In genomic region chr1:153942766-153943549, GRCh38 we compare ENCODE assay signal across 13 cellular contexts. TPM values are rescaled to one million over a fixed set of nuclear protein-coding genes. Genes with fewer than 3 reads are reported as not detected.
DNase-seq lines count a peak whose midpoint lies in the region; ATAC-seq and TF ChIP-seq lines count a peak whose summit lies in the region.
"Had no signal": no experiment of that assay in that cellular context is flagged by ENCODE, and none has a peak within 500 bp of the region (broad histone marks: within the 10 kb centered on the region; RNA-seq: fewer than 3 reads in every experiment).

No MANE protein-coding gene starts in this region.

- intact Hi-C loops in CD4-positive, alpha-beta T cell (cut with DNase I, micrococcal nuclease), result no loop called here
- intact Hi-C loops in naive thymus-derived CD4-positive, alpha-beta T cell (cut with micrococcal nuclease), result no loop called here
- intact Hi-C loops in head of caudate nucleus (cut with DNase I), result no loop called here

- POLR2A ChIA-PET in CD4-positive, alpha-beta T cell (lab: Charles Lee), result interaction anchor here (1.2 to 5.0 kb wide), 6 partner anchors 9 to 34 kb away, joined by 4 to 143 read pairs (median 60); partner anchors contain the start of genes CREB3L4, CRTC2, GATAD2B and JTB
- POLR2A ChIA-PET in naive thymus-derived CD4-positive, alpha-beta T cell (lab: Charles Lee), result interaction anchor here (0.6 to 7.3 kb wide), 9 partner anchors 10 to 51 kb away, joined by 3 to 159 read pairs (median 6); partner anchors contain the start of genes CREB3L4, CRTC2, GATAD2B and RPS27

- H3K4me3 ChIP-seq in naive thymus-derived CD4-positive, alpha-beta T cell (ENCODE audit: low read length), result no peak overlapping the region
- H3K4me3 ChIP-seq: right atrium auricular region had no signal

- no peaks in the 10 kb centered on the region for H3K27me3 Mint-ChIP-seq in CD4-positive, alpha-beta T cell
- H3K27me3 Mint-ChIP-seq in activated naive CD8-positive, alpha-beta T cell, result no peaks in the 10 kb centered on the region
- H3K27me3 Mint-ChIP-seq in naive thymus-derived CD4-positive, alpha-beta T cell, result no peaks in the 10 kb centered on the region

- no peak for DNase-seq in CD4-positive, alpha-beta T cell
- no peak for DNase-seq in naive thymus-derived CD4-positive, alpha-beta T cell
- no peak for DNase-seq in head of caudate nucleus
- DNase-seq in erythroblast (lab: John Stamatoyannopoulos, UW), result no peak
- DNase-seq in HuH-7 (ENCODE audit: low spot score), result no peak
- DNase-seq: DMS79, HCEC 1CT, NCI-H1436 treated with DMSO at 0.1 percent for 48 hours, RPMI8226 had no signal

- H3K27ac ChIP-seq in 22Rv1, result peak overlapping the region; percentile 7; the same call in 1 of the 2 replicates
- peak overlapping the region; percentile 15 for H3K27ac ChIP-seq in CD4-positive, alpha-beta T cell (ENCODE audit: low read depth, low read length)
- H3K27ac ChIP-seq in naive thymus-derived CD4-positive, alpha-beta T cell (ENCODE audit: low read depth, low read length), result peak overlapping the region; percentile 42

- peak overlapping the region; percentile 54 for H3K4me3 Mint-ChIP-seq in CD4-positive, alpha-beta T cell
- peak overlapping the region; percentile 49 for H3K4me3 Mint-ChIP-seq in activated naive CD8-positive, alpha-beta T cell
- peak overlapping the region in 8 of 10 donors; percentile 14 to 93 (median 25) for H3K4me3 Mint-ChIP-seq in naive thymus-derived CD4-positive, alpha-beta T cell

- no peaks in the 10 kb centered on the region for H3K9me3 ChIP-seq in CD4-positive, alpha-beta T cell (ENCODE audit: control insufficient read depth, low read length)
- no peaks in the 10 kb centered on the region for H3K9me3 ChIP-seq in naive thymus-derived CD4-positive, alpha-beta T cell (ENCODE audit: control insufficient read depth in 2 of 3, low read length in 3 of 3)
- H3K9me3 ChIP-seq: right atrium auricular region had no signal

- CTCF ChIA-PET in CD4-positive, alpha-beta T cell (lab: Charles Lee), result interaction anchor here (0.6 to 1.1 kb wide), 2 partner anchors 43 to 1799 kb away, joined by 3 to 4 read pairs; partner anchors contain the start of gene RAB13
- CTCF ChIA-PET in naive thymus-derived CD4-positive, alpha-beta T cell (lab: Charles Lee), result interaction anchor here (2.4 kb wide), 1 partner anchor 44 kb away, joined by 13 read pairs; the partner anchor contains the start of gene RAB13

- H3K4me1 Mint-ChIP-seq in CD4-positive, alpha-beta T cell (ENCODE audit: low read depth), result peaks cover 41% of the 10 kb centered on the region
- peaks cover 30% of the 10 kb centered on the region for H3K4me1 Mint-ChIP-seq in activated naive CD8-positive, alpha-beta T cell (ENCODE audit: low read depth)
- H3K4me1 Mint-ChIP-seq in naive thymus-derived CD4-positive, alpha-beta T cell, result peaks cover 20 to 52% (median 41%) of the 10 kb centered on the region in 7 donors

- peaks cover 83% of the 10 kb centered on the region for H3K36me3 Mint-ChIP-seq in CD4-positive, alpha-beta T cell (ENCODE audit: low read depth)
- no peaks in the 10 kb centered on the region for H3K36me3 Mint-ChIP-seq in activated naive CD8-positive, alpha-beta T cell
- H3K36me3 Mint-ChIP-seq in naive thymus-derived CD4-positive, alpha-beta T cell, result peaks cover 8 to 37% (median 10%) of the 10 kb centered on the region in 5 donors

- H3K36me3 ChIP-seq in naive thymus-derived CD4-positive, alpha-beta T cell (ENCODE audit: control insufficient read depth in 2 of 3, insufficient read depth in 3 of 3, low read length in 3 of 3), result peaks cover 7 to 63% (median 9%) of the 10 kb centered on the region in 3 experiments

- TF ChIP-seq POLR2A in erythroblast (IDR thresholded peaks at IDR 0.05; ENCODE audit: low read length), result no peak

- H3K4me1 ChIP-seq in naive thymus-derived CD4-positive, alpha-beta T cell (ENCODE audit: control insufficient read depth in 2 of 2, insufficient read depth in 2 of 2, low read length in 2 of 2), result peaks cover 23 to 25% of the 10 kb centered on the region in 2 donors

- ATAC-seq in CD4-positive, alpha-beta T cell (ENCODE audit: poor library complexity), result no peak
- ATAC-seq in naive thymus-derived CD4-positive, alpha-beta T cell, result no peak
- no peak for ATAC-seq in GM19452 (IDR thresholded peaks at IDR 0.05; ENCODE audit: unreplicated experiment)

- peak overlapping the region; percentile 86 for H3K27ac Mint-ChIP-seq in CD4-positive, alpha-beta T cell
- H3K27ac Mint-ChIP-seq in activated naive CD8-positive, alpha-beta T cell, result peak overlapping the region; percentile 22
- H3K27ac Mint-ChIP-seq in naive thymus-derived CD4-positive, alpha-beta T cell, result peak overlapping the region in 8 of 9 donors; percentile 43 to 97 (median 77)

- no peaks in the 10 kb centered on the region for H3K9me3 Mint-ChIP-seq in CD4-positive, alpha-beta T cell
- no peaks in the 10 kb centered on the region for H3K9me3 Mint-ChIP-seq in activated naive CD8-positive, alpha-beta T cell (ENCODE audit: low read depth)
- H3K9me3 Mint-ChIP-seq in naive thymus-derived CD4-positive, alpha-beta T cell, result peaks cover 0 to 6% (median 0%) of the 10 kb centered on the region in 11 donors

- TF ChIP-seq CTCF in 22Rv1 (IDR thresholded peaks at IDR 0.05), result no peak
- TF ChIP-seq CTCF in CD4-positive, alpha-beta T cell (IDR thresholded peaks at IDR 0.05), result no peak

- H3K27me3 ChIP-seq in CD4-positive, alpha-beta T cell (ENCODE audit: control insufficient read depth, insufficient read depth, low read length), result no peaks in the 10 kb centered on the region
- no peaks in the 10 kb centered on the region for H3K27me3 ChIP-seq in naive thymus-derived CD4-positive, alpha-beta T cell (ENCODE audit: control insufficient read depth in 2 of 2, insufficient read depth in 2 of 2, low read length in 2 of 2)
- H3K27me3 ChIP-seq: right atrium auricular region had no signal

RNA-seq across cellular contexts. Expression of gene DENND4B, which starts 3.6 kb away (rescaled TPM):
- 10 to 100 TPM; 87.0 to 98.7 TPM for total RNA-seq in CD4-positive, alpha-beta T cell
- 100 to 1,000 TPM; 148 to 223 (median 197) TPM for total RNA-seq in naive thymus-derived CD4-positive, alpha-beta T cell
- polyA plus RNA-seq in naive thymus-derived CD4-positive, alpha-beta T cell, result 10 to 100 TPM; 12.5 to 27.0 TPM

RNA-seq across cellular contexts. Expression of gene CRTC2, which starts 15.5 kb away (rescaled TPM):
- 100 to 1,000 TPM; 147 to 152 TPM for total RNA-seq in CD4-positive, alpha-beta T cell
- total RNA-seq in naive thymus-derived CD4-positive, alpha-beta T cell, result 100 to 1,000 TPM in 4 of 5 experiments, 10 to 100 TPM in 1; 86.1 to 157 (median 119) TPM
- polyA plus RNA-seq in naive thymus-derived CD4-positive, alpha-beta T cell, result 10 to 100 TPM; 25.2 to 44.8 TPM

RNA-seq across cellular contexts. Expression of gene GATAD2B, which starts 20.2 kb away (rescaled TPM):
- 10 to 100 TPM; 51.6 to 52.3 TPM for total RNA-seq in CD4-positive, alpha-beta T cell
- total RNA-seq in naive thymus-derived CD4-positive, alpha-beta T cell, result 100 to 1,000 TPM in 1 of 5 experiments, 10 to 100 TPM in 4; 67.3 to 102 (median 75.5) TPM
- 1 to 10 TPM; 4.8 to 5.3 TPM for polyA plus RNA-seq in naive thymus-derived CD4-positive, alpha-beta T cell

RNA-seq across cellular contexts. Expression of gene SLC39A1, which starts 20.4 kb away (rescaled TPM):
- 1 to 10 TPM; 6.4 to 6.9 TPM for total RNA-seq in CD4-positive, alpha-beta T cell
- 10 to 100 TPM; 14.4 to 53.2 (median 18.7) TPM for total RNA-seq in naive thymus-derived CD4-positive, alpha-beta T cell
- 10 to 100 TPM; 27.8 to 37.4 TPM for polyA plus RNA-seq in naive thymus-derived CD4-positive, alpha-beta T cell

RNA-seq across cellular contexts. Expression of gene CREB3L4, which starts 24.7 kb away (rescaled TPM):
- total RNA-seq in CD4-positive, alpha-beta T cell, result 1 to 10 TPM; 2.9 to 3.9 TPM
- total RNA-seq in naive thymus-derived CD4-positive, alpha-beta T cell, result 1 to 10 TPM; 4.6 to 8.4 (median 7.0) TPM
- 1 to 10 TPM; 6.2 to 7.7 TPM for polyA plus RNA-seq in naive thymus-derived CD4-positive, alpha-beta T cell

Comparison
In these comparisons a context has a peak if more than half of its experiments do, and no peak if none do; other contexts are left out.
1. H3K27ac Mint-ChIP-seq: peak in every context shown above with its lines; median percentile 86 in CD4-positive, alpha-beta T cell; 77 in naive thymus-derived CD4-positive, alpha-beta T cell; 22 in activated naive CD8-positive, alpha-beta T cell.